In the genomic region with DNA sequence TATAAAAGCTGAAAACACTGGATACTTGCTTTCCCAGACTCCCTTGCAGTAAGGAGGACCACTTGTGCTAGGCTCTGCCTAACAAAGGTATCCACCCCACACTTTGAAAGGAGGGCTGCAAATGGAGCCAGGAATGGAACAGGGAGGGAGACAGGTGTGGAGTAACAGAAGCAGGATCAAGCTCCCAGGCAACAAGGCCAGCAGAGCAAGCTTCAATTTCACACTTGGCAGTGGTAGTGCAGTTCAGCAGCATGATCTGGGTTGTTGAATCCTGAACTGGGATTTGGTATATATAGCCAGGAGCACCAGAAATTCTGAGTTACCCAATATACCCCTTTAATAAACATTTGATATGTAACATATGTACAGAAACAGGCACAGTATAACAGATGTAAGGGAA, we compare ENCODE assay signal across 20 cellular contexts. TPM values are rescaled to one million over a fixed set of nuclear protein-coding genes. Genes with fewer than 3 reads are reported as not detected.
DNase-seq lines count a peak whose midpoint lies in the region; ATAC-seq and TF ChIP-seq lines count a peak whose summit lies in the region.
"Had no signal": no experiment of that assay in that cellular context is flagged by ENCODE, and none has a peak within 500 bp of the region (broad histone marks: within the 10 kb centered on the region; RNA-seq: fewer than 3 reads in every experiment).

No MANE protein-coding gene starts in this region.

- ATAC-seq in activated CD4-positive, alpha-beta T cell treated with anti-CD3 and anti-CD28 coated beads for 36 hours = no peak
- ATAC-seq: left cardiac atrium had no signal

- intact Hi-C loops in activated CD4-positive, alpha-beta T cell treated with anti-CD3 and anti-CD28 coated beads for 36 hours (cut with DNase I, micrococcal nuclease) = no loop called here

- no peaks in the 10 kb centered on the region for H3K9me3 Mint-ChIP-seq in activated CD4-positive, alpha-beta T cell treated with anti-CD3 and anti-CD28 coated beads for 36 hours (ENCODE audit: low read depth)
- no peaks in the 10 kb centered on the region for H3K9me3 Mint-ChIP-seq in type B pancreatic cell

- H3K4me3 Mint-ChIP-seq in activated CD4-positive, alpha-beta T cell treated with anti-CD3 and anti-CD28 coated beads for 36 hours = no peak overlapping the region
- H3K4me3 Mint-ChIP-seq in type B pancreatic cell = no peak overlapping the region

- H3K27ac ChIP-seq in epithelial cell of prostate = peak overlapping the region; percentile 94
- H3K27ac ChIP-seq in right atrium auricular region = no peak overlapping the region
- H3K27ac ChIP-seq: C4-2B, cardiac muscle cell had no signal

- TF ChIP-seq CTCF in type B pancreatic cell (conservative IDR thresholded peaks at IDR 0.05) (no peak), right atrium auricular region (IDR thresholded peaks at IDR 0.05) (no peak)

- peak overlapping the region; percentile 34 for H3K27ac Mint-ChIP-seq in activated CD4-positive, alpha-beta T cell treated with anti-CD3 and anti-CD28 coated beads for 36 hours
- peak overlapping the region; percentile 49 for H3K27ac Mint-ChIP-seq in type B pancreatic cell
- H3K27ac Mint-ChIP-seq: progenitor cell of endocrine pancreas had no signal

- no peaks in the 10 kb centered on the region for H3K27me3 ChIP-seq in right atrium auricular region
- H3K27me3 ChIP-seq: cardiac muscle cell had no signal

- H3K4me1 Mint-ChIP-seq in activated CD4-positive, alpha-beta T cell treated with anti-CD3 and anti-CD28 coated beads for 36 hours = peaks cover 44% of the 10 kb centered on the region
- no peaks in the 10 kb centered on the region for H3K4me1 Mint-ChIP-seq in type B pancreatic cell (ENCODE audit: unreplicated experiment)

- no peaks in the 10 kb centered on the region for H3K4me1 ChIP-seq in right atrium auricular region

- CTCF ChIA-PET in activated CD4-positive, alpha-beta T cell treated with anti-CD3 and anti-CD28 coated beads for 36 hours (lab: Charles Lee) = interaction anchor here (0.6 kb wide), 2 partner anchors 16 to 1964 kb away, joined by 3 to 4 read pairs; a partner anchor contains a TSS

- H3K4me3 ChIP-seq in right atrium auricular region = no peak overlapping the region
- H3K4me3 ChIP-seq: cardiac muscle cell, skin epidermis had no signal

- no peaks in the 10 kb centered on the region for H3K9me3 ChIP-seq in right atrium auricular region

- H3K27me3 Mint-ChIP-seq in activated CD4-positive, alpha-beta T cell treated with anti-CD3 and anti-CD28 coated beads for 36 hours = no peaks in the 10 kb centered on the region
- no peaks in the 10 kb centered on the region for H3K27me3 Mint-ChIP-seq in type B pancreatic cell
- H3K27me3 Mint-ChIP-seq: progenitor cell of endocrine pancreas had no signal

- H3K36me3 Mint-ChIP-seq in activated CD4-positive, alpha-beta T cell treated with anti-CD3 and anti-CD28 coated beads for 36 hours (ENCODE audit: low read depth) = peaks cover 4% of the 10 kb centered on the region
- H3K36me3 Mint-ChIP-seq in type B pancreatic cell = no peaks in the 10 kb centered on the region

- peaks cover 6% of the 10 kb centered on the region for H3K36me3 ChIP-seq in right atrium auricular region
- H3K36me3 ChIP-seq: cardiac muscle cell had no signal

- DNase-seq in activated CD4-positive, alpha-beta T cell treated with anti-CD3 and anti-CD28 coated beads for 36 hours = no peak
- no peak for DNase-seq in activated CD4-positive, alpha-beta T cell treated with anti-CD3 and anti-CD28 coated beads, Interleukin-2, amount 50 U/mL, for 4 hours
- DNase-seq in NCI-H2107 treated with DMSO at 0.1 percent for 48 hours (lab: John Stamatoyannopoulos, UW; ENCODE audit: unreplicated experiment) (peak; percentile 44), epithelial cell of prostate (ENCODE audit: low read depth, low spot score) (no peak), type B pancreatic cell (ENCODE audit: extremely low spot score, unreplicated experiment) (no peak), right atrium auricular region (ENCODE audit: low spot score) (no peak), NCI-H1092 treated with DMSO at 0.1 percent for 48 hours (lab: John Stamatoyannopoulos, UW) (no peak), AML-193 (lab: John Stamatoyannopoulos, UW) (no peak)
- DNase-seq: activated CD4-positive, alpha-beta T cell treated with anti-CD3 and anti-CD28 coated beads for 4 hours; activated effector memory CD4-positive, alpha-beta T cell treated with anti-CD3 and anti-CD28 coated beads, Interleukin-2, amount 50 U/mL, for 16 hours; amniotic stem cell; left cardiac atrium; NCI-H1417; NCI-H226; NK-92 treated with Interleukin-12 subunit alpha and Interleukin-12 subunit beta, amount 100 ng/mL, for 24 hours; RPMI8226 had no signal

- POLR2A ChIA-PET in activated CD4-positive, alpha-beta T cell treated with anti-CD3 and anti-CD28 coated beads for 36 hours (lab: Charles Lee) = no interaction called here

RNA-seq across cellular contexts. Expression of a gene that starts 9.8 kb away (rescaled TPM):
- total RNA-seq in activated CD4-positive, alpha-beta T cell treated with anti-CD3 and anti-CD28 coated beads for 36 hours = 10 to 100 TPM; 30.4 to 34.5 TPM
- total RNA-seq in type B pancreatic cell (ENCODE audit: low replicate concordance) (82.9 and 120 TPM in 2 replicates), right atrium auricular region (10 to 100 TPM; 65.0 to 77.2 TPM)
